1 cellular context compared by ENCODE assay signal in the genomic region with DNA sequence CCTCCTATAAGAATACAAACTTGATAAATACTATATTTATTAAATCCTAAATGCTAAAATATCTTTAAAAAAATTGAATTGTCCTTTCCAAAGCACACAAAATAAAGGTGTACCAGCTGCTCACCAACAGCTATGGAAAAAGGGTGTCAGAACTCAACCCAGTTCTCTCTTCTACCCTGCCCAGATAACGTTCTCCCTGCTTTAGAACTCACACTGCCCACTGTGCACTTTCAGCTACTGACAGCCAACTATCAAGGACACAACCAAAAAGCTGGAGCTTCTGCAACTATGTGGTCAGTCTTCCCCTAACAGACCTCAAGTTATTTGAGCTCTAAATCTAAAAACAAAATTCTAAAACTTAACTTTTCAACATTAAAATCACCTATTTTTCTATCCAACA.
TF ChIP-seq lines count a peak whose summit lies in the region.

No MANE protein-coding gene starts in this region.

TF ChIP-seq in GM12878, 131 proteins besides CTCF, POLR2A, EP300 and RAD21:
- TF ChIP-seq BACH1 (IDR thresholded peaks at IDR 0.05; ENCODE audit: borderline replicate concordance) (no peak), GATAD2B (conservative IDR thresholded peaks at IDR 0.05; ENCODE audit: low read depth) (no peak), BMI1 (IDR thresholded peaks at IDR 0.05; ENCODE audit: borderline replicate concordance) (no peak), RELA (IDR thresholded peaks at IDR 0.05; ENCODE audit: borderline replicate concordance, partially characterized antibody) (no peak), STAT1 (conservative IDR thresholded peaks at IDR 0.05) (no peak), CBX5 (IDR thresholded peaks at IDR 0.05; ENCODE audit: low read depth) (no peak), SREBF2 (IDR thresholded peaks at IDR 0.05; ENCODE audit: low read length) (no peak), NRF1 (conservative IDR thresholded peaks at IDR 0.05; ENCODE audit: low read depth, low read length) (no peak), CHD2 (IDR thresholded peaks at IDR 0.05; ENCODE audit: borderline replicate concordance, low read depth, low read length) (no peak)
- TF ChIP-seq, protein P1, sequence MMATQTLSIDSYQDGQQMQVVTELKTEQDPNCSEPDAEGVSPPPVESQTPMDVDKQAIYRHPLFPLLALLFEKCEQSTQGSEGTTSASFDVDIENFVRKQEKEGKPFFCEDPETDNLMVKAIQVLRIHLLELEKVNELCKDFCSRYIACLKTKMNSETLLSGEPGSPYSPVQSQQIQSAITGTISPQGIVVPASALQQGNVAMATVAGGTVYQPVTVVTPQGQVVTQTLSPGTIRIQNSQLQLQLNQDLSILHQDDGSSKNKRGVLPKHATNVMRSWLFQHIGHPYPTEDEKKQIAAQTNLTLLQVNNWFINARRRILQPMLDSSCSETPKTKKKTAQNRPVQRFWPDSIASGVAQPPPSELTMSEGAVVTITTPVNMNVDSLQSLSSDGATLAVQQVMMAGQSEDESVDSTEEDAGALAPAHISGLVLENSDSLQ (IDR thresholded peaks at IDR 0.05) = no peak
